8 cellular contexts compared by ENCODE assay signal in genomic region chr2:160411167-160411566, GRCh38.
DNase-seq lines count a peak whose midpoint lies in the region; ATAC-seq lines count a peak whose summit lies in the region.

No MANE protein-coding gene starts in this region.

- no peaks in the 10 kb centered on the region for H3K27me3 Mint-ChIP-seq in activated T-cell treated with anti-CD3 and anti-CD28 coated beads, Interleukin-2, amount 50 U/mL, for 72 hours (ENCODE audit: low read depth)
- H3K27me3 Mint-ChIP-seq in memory B cell = peaks cover 2% of the 10 kb centered on the region

- H3K36me3 Mint-ChIP-seq in activated T-cell treated with anti-CD3 and anti-CD28 coated beads, Interleukin-2, amount 50 U/mL, for 72 hours (ENCODE audit: insufficient read depth in 2 of 2) = peaks cover 2% of the 10 kb centered on the region in 2 donors
- no peaks in the 10 kb centered on the region for H3K36me3 Mint-ChIP-seq in memory B cell

- ATAC-seq in GM18873 (IDR thresholded peaks at IDR 0.05; ENCODE audit: low FRiP score, unreplicated experiment) (peak; percentile 49), memory B cell (ENCODE audit: low read depth) (peak; percentile 20), GM18858 (IDR thresholded peaks at IDR 0.05; ENCODE audit: unreplicated experiment) (no peak)
- peak; percentile 74 to 75 for ATAC-seq in activated T-cell treated with anti-CD3 and anti-CD28 coated beads, Interleukin-2, amount 50 U/mL, for 72 hours (replicated peaks in 1 of 2)

- peak overlapping the region; percentile 88 for H3K27ac Mint-ChIP-seq in activated T-cell treated with anti-CD3 and anti-CD28 coated beads, Interleukin-2, amount 50 U/mL, for 72 hours
- H3K27ac Mint-ChIP-seq in memory B cell = peak overlapping the region; percentile 18

- DNase-seq in Kasumi-1 (lab: John Stamatoyannopoulos, UW) = peak; percentile 15 to 19
- peak; percentile 56 to 63 for DNase-seq in activated T-cell treated with anti-CD3 and anti-CD28 coated beads, Interleukin-2, amount 50 U/mL, for 72 hours
- DNase-seq in memory B cell (ENCODE audit: low spot score in 2 of 2) = peak in 1 of 2 donors; percentile 14
- DNase-seq in NCI-H146 (lab: John Stamatoyannopoulos, UW) = no peak
- no peak for DNase-seq in GDM1 (lab: John Stamatoyannopoulos, UW)
- DNase-seq in foreskin melanocyte = no peak

- H3K4me1 Mint-ChIP-seq in activated T-cell treated with anti-CD3 and anti-CD28 coated beads, Interleukin-2, amount 50 U/mL, for 72 hours (ENCODE audit: low read depth) = peaks cover 66% of the 10 kb centered on the region
- peaks cover 30% of the 10 kb centered on the region for H3K4me1 Mint-ChIP-seq in memory B cell

- H3K9me3 Mint-ChIP-seq in activated T-cell treated with anti-CD3 and anti-CD28 coated beads, Interleukin-2, amount 50 U/mL, for 72 hours = no peaks in the 10 kb centered on the region
- H3K9me3 Mint-ChIP-seq in memory B cell = no peaks in the 10 kb centered on the region

- peak overlapping the region; percentile 76 to 89 for H3K4me3 Mint-ChIP-seq in activated T-cell treated with anti-CD3 and anti-CD28 coated beads, Interleukin-2, amount 50 U/mL, for 72 hours
- H3K4me3 Mint-ChIP-seq in memory B cell = peak overlapping the region; percentile 40

Comparison
In these comparisons a context has a peak if more than half of its experiments do, and no peak if none do; other contexts are left out.
1. DNase-seq: peak in Kasumi-1 (2 of 2) and activated T-cell treated with anti-CD3 and anti-CD28 coated beads, Interleukin-2, amount 50 U/mL, for 72 hours (2 of 2); none in NCI-H146 (single experiment), GDM1 (single experiment) and foreskin melanocyte (single experiment).